ENCODE assay signal across 11 cellular contexts in genomic region chr11:61007971-61008896, GRCh38. TPM values are rescaled to one million over a fixed set of nuclear protein-coding genes. Genes with fewer than 3 reads are reported as not detected.
DNase-seq lines count a peak whose midpoint lies in the region; ATAC-seq, FAIRE-seq and TF ChIP-seq lines count a peak whose summit lies in the region.
"Had no signal": no experiment of that assay in that cellular context is flagged by ENCODE, and none has a peak within 500 bp of the region (broad histone marks: within the 10 kb centered on the region; RNA-seq: fewer than 3 reads in every experiment).

No MANE protein-coding gene starts in this region.

- no CpG with 5 or more reads among the region's 54 CpGs for WGBS in mesendoderm (ENCODE audit: extremely low coverage, insufficient coverage, low lambda C conversion rate)

- no peak overlapping the region for H2AK5ac ChIP-seq in mesendoderm (ENCODE audit: low read length)

- FAIRE-seq in D721Med (lab: Jason Lieb, UNC) = no peak

- H3K79me2 ChIP-seq in mesendoderm (ENCODE audit: control insufficient read depth, insufficient read depth, low read length) = no peaks in the 10 kb centered on the region

- H3K9me3 ChIP-seq in tibial artery = no peaks in the 10 kb centered on the region
- H3K9me3 ChIP-seq: SJSA1 had no signal

- H3K27me3 ChIP-seq in mesendoderm (ENCODE audit: insufficient read depth, low read length, poor library complexity) (peaks cover 7% of the 10 kb centered on the region), tibial artery (peaks cover 0 to 50% of the 10 kb centered on the region in 2 donors)

- H2BK15ac ChIP-seq in mesendoderm (replicated peaks; ENCODE audit: low read depth) = no peak overlapping the region

- no peaks in the 10 kb centered on the region for H3K9me3 Mint-ChIP-seq in activated CD4-positive, alpha-beta T cell treated with anti-CD3 and anti-CD28 coated beads, Interleukin-2, amount 10 ng/mL, durations not matched to agents 7 days and 5 days
- H3K9me3 Mint-ChIP-seq: HFFc6 had no signal

- peak overlapping the region; percentile 38 for H3K4me3 Mint-ChIP-seq in activated CD4-positive, alpha-beta T cell treated with anti-CD3 and anti-CD28 coated beads, Interleukin-2, amount 10 ng/mL, durations not matched to agents 7 days and 5 days
- H3K4me3 Mint-ChIP-seq: HFFc6 had no signal

- peak overlapping the region; percentile 77 for H3K4me2 ChIP-seq in mesendoderm (ENCODE audit: low read length)

- H2BK5ac ChIP-seq in mesendoderm (ENCODE audit: low read length) = no peak overlapping the region

- DNase-seq in activated CD4-positive, alpha-beta T cell treated with anti-CD3 and anti-CD28 coated beads, Interleukin-2, amount 10 ng/mL, durations not matched to agents 7 days and 5 days = no peak
- DNase-seq in activated CD4-positive, alpha-beta T cell treated with anti-CD3 and anti-CD28 coated beads for 4 hours = no peak
- DNase-seq in cerebellar cortex (ENCODE audit: low spot score) = peak; percentile 23
- DNase-seq in mesendoderm = peak; percentile 88
- DNase-seq in tibial artery = peak in 1 of 2 donors; percentile 59
- DNase-seq in D721Med (ENCODE audit: insufficient read length, low spot score) = no peak
- DNase-seq in DMS153 (lab: John Stamatoyannopoulos, UW) = no peak
- DNase-seq: HFFc6 had no signal

- peaks cover 88% of the 10 kb centered on the region for H3K4me1 Mint-ChIP-seq in activated CD4-positive, alpha-beta T cell treated with anti-CD3 and anti-CD28 coated beads, Interleukin-2, amount 10 ng/mL, durations not matched to agents 7 days and 5 days

- ATAC-seq in HG03342 (IDR thresholded peaks at IDR 0.05; ENCODE audit: unreplicated experiment) = no peak

- TF ChIP-seq CTCF in tibial artery (IDR thresholded peaks at IDR 0.05) (no peak), D721Med (IDR thresholded peaks at IDR 0.05; ENCODE audit: insufficient read depth, missing control alignments) (no peak)

- H3K27me3 Mint-ChIP-seq in activated CD4-positive, alpha-beta T cell treated with anti-CD3 and anti-CD28 coated beads, Interleukin-2, amount 10 ng/mL, durations not matched to agents 7 days and 5 days = no peaks in the 10 kb centered on the region

- H3K23ac ChIP-seq in mesendoderm (ENCODE audit: low read length) = no peak overlapping the region

- peak overlapping the region; percentile 85 for H3K27ac Mint-ChIP-seq in activated CD4-positive, alpha-beta T cell treated with anti-CD3 and anti-CD28 coated beads, Interleukin-2, amount 10 ng/mL, durations not matched to agents 7 days and 5 days
- H3K27ac Mint-ChIP-seq: HFFc6 had no signal

- H3K56ac ChIP-seq in mesendoderm (ENCODE audit: low read length) = peak overlapping the region; percentile 67

- peak overlapping the region; percentile 46 for H3K9ac ChIP-seq in mesendoderm (ENCODE audit: low read length)

- H3K4me3 ChIP-seq in mesendoderm (ENCODE audit: low read length) (peak overlapping the region; percentile 7), tibial artery (peak overlapping the region; percentile 25 to 47)
- H3K4me3 ChIP-seq: SJSA1 had no signal

- POLR2A ChIA-PET in activated CD4-positive, alpha-beta T cell treated with anti-CD3 and anti-CD28 coated beads, Interleukin-2, amount 10 ng/mL, durations not matched to agents 7 days and 5 days (lab: Charles Lee) = no interaction called here

- H3K27ac ChIP-seq in mesendoderm (ENCODE audit: low read depth, low read length) = no peak overlapping the region
- H3K27ac ChIP-seq in tibial artery = no peak overlapping the region
- H3K27ac ChIP-seq: epithelial cell of prostate, SJSA1 had no signal

- no peak overlapping the region for H3K18ac ChIP-seq in mesendoderm (ENCODE audit: low read length)

- H3K36me3 ChIP-seq in mesendoderm (ENCODE audit: control insufficient read depth, insufficient read depth, low read length) (no peaks in the 10 kb centered on the region), tibial artery (no peaks in the 10 kb centered on the region)
- H3K36me3 ChIP-seq: SJSA1 had no signal

- H3K36me3 Mint-ChIP-seq in activated CD4-positive, alpha-beta T cell treated with anti-CD3 and anti-CD28 coated beads, Interleukin-2, amount 10 ng/mL, durations not matched to agents 7 days and 5 days (ENCODE audit: low read depth) = peaks cover 76% of the 10 kb centered on the region

- H2BK120ac ChIP-seq in mesendoderm (ENCODE audit: low read depth, low read length) = no peak overlapping the region

- intact Hi-C loops in tibial artery (cut with DNase I; ENCODE audit: low total_unique reads) = no loop called here

- H3K79me1 ChIP-seq in mesendoderm (ENCODE audit: low read length) = no peaks in the 10 kb centered on the region

- peaks cover 5% of the 10 kb centered on the region for H3K4me1 ChIP-seq in mesendoderm (ENCODE audit: control insufficient read depth, low read depth, low read length)
- H3K4me1 ChIP-seq in tibial artery = peaks cover 0 to 16% (median 14%) of the 10 kb centered on the region in 4 donors

- no peak overlapping the region for H4K8ac ChIP-seq in mesendoderm (ENCODE audit: low read depth, low read length)

- no peak overlapping the region for H3K4ac ChIP-seq in mesendoderm (ENCODE audit: low read depth, low read length)

- H4K5ac ChIP-seq in mesendoderm (ENCODE audit: low read length) = no peak overlapping the region

- CTCF ChIA-PET in activated CD4-positive, alpha-beta T cell treated with anti-CD3 and anti-CD28 coated beads, Interleukin-2, amount 10 ng/mL, durations not matched to agents 7 days and 5 days (lab: Charles Lee) = interaction anchor here (1.0 to 2.0 kb wide), 3 partner anchors 8 to 17 kb away, joined by 3 to 5 read pairs (median 3); no protein-coding TSS in a partner anchor

RNA-seq across cellular contexts. Expression of gene CD6, which starts 36.8 kb away (rescaled TPM):
- 100 to 1,000 TPM; 368 to 402 TPM for total RNA-seq in activated CD4-positive, alpha-beta T cell treated with anti-CD3 and anti-CD28 coated beads, Interleukin-2, amount 10 ng/mL, durations not matched to agents 7 days and 5 days
- 0.07 TPM for polyA plus RNA-seq in mesendoderm (2013, experiment 1 of 2)
- 0.03 TPM for polyA plus RNA-seq in mesendoderm (2013, experiment 2 of 2)
- total RNA-seq: HFFc6 had no signal

RNA-seq across cellular contexts. Expression of gene SLC15A3, which starts 56.3 kb away (rescaled TPM):
- total RNA-seq in activated CD4-positive, alpha-beta T cell treated with anti-CD3 and anti-CD28 coated beads, Interleukin-2, amount 10 ng/mL, durations not matched to agents 7 days and 5 days = 1 to 10 TPM; 4.0 to 4.2 TPM
- 14.1 TPM for polyA plus RNA-seq in mesendoderm (2013, experiment 1 of 2)
- 12.4 TPM for polyA plus RNA-seq in mesendoderm (2013, experiment 2 of 2)

Comparison
In these comparisons a context has a peak if more than half of its experiments do, and no peak if none do; other contexts are left out.
1. DNase-seq: peak in cerebellar cortex (single experiment) and mesendoderm (single experiment); none in activated CD4-positive, alpha-beta T cell treated with anti-CD3 and anti-CD28 coated beads, Interleukin-2, amount 10 ng/mL, durations not matched to agents 7 days and 5 days (single experiment), activated CD4-positive, alpha-beta T cell treated with anti-CD3 and anti-CD28 coated beads for 4 hours (0 of 2), D721Med (single experiment) and DMS153 (single experiment).